Comparison of ENCODE assay signal across 1 cellular context in the genomic region with DNA sequence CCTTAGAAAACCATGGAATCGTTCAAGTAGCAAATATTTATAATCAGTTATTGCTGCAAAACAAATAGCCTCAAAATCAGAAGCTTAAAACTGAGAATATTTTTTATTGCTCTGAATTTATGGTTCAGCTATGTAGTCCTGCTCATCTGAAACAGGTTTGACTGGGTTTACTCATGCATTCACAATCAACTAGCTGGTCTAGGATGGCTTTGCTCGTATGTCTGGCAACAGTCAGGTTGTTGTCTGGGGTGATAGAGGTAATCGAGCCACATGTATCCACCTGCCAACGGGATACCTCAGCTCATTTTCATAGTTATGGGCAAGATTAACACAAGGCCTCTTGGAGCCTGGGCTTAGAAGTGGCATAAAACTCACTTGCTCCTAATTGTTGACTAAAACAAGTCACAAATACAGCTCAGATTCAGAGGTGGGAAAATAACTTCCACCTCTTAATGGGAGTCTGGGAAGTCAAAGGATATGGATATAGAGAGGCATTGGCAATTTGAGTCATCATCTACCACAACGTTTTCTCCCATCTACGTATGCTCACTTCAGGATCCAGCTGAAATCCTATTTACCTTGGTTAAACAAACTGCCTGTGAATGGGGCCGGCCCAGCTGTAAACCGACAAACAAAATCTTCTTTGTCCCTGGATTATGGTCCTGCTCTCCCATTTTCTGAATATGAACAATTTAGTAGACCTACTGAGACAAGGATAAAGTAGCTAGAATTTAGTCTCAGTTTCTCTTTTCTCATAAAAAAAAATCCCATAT.
TF ChIP-seq lines count a peak whose summit lies in the region.

No MANE protein-coding gene starts in this region.

TF ChIP-seq in HepG2, 621 proteins besides CTCF, POLR2A, EP300 and RAD21 (continued from another document and continues in another):
- TF ChIP-seq, protein P1, sequence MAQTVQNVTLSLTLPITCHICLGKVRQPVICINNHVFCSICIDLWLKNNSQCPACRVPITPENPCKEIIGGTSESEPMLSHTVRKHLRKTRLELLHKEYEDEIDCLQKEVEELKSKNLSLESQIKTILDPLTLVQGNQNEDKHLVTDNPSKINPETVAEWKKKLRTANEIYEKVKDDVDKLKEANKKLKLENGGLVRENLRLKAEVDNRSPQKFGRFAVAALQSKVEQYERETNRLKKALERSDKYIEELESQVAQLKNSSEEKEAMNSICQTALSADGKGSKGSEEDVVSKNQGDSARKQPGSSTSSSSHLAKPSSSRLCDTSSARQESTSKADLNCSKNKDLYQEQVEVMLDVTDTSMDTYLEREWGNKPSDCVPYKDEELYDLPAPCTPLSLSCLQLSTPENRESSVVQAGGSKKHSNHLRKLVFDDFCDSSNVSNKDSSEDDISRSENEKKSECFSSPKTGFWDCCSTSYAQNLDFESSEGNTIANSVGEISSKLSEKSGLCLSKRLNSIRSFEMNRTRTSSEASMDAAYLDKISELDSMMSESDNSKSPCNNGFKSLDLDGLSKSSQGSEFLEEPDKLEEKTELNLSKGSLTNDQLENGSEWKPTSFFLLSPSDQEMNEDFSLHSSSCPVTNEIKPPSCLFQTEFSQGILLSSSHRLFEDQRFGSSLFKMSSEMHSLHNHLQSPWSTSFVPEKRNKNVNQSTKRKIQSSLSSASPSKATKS (CRISPR knock-in tag; IDR thresholded peaks at IDR 0.05), result no peak
- TF ChIP-seq TEAD3 (CRISPR knock-in tag; optimal IDR thresholded peaks at IDR 0.05; ENCODE audit: borderline replicate concordance) (no peak), CEBPG (CRISPR knock-in tag; IDR thresholded peaks at IDR 0.05) (no peak), ADNP (CRISPR knock-in tag; IDR thresholded peaks at IDR 0.05) (no peak), KAT8 (CRISPR knock-in tag; IDR thresholded peaks at IDR 0.05) (0 out of 2 replicates have a peak, but pooled peaks have one; percentile 29), ZNF570 (CRISPR knock-in tag; IDR thresholded peaks at IDR 0.05; ENCODE audit: borderline replicate concordance) (no peak), PHF8 (CRISPR knock-in tag; IDR thresholded peaks at IDR 0.05) (no peak), SRSF9 (IDR thresholded peaks at IDR 0.05; ENCODE audit: borderline replicate concordance, insufficient read depth, low read depth, low read length, poor library complexity, severe bottlenecking) (no peak), CHD4 (IDR thresholded peaks at IDR 0.05; ENCODE audit: borderline replicate concordance, low read length) (no peak), ZNF644 (CRISPR knock-in tag; IDR thresholded peaks at IDR 0.05; ENCODE audit: low read depth) (peak; percentile 61; the same call in 1 of the 2 replicates), FOXP1 (IDR thresholded peaks at IDR 0.05) (no peak), FOXP1 (CRISPR knock-in tag; IDR thresholded peaks at IDR 0.05) (peak; percentile 76), ZNF616 (CRISPR knock-in tag; IDR thresholded peaks at IDR 0.05; ENCODE audit: low read depth) (no peak), SOX13 (IDR thresholded peaks at IDR 0.05) (no peak), SOX13 (CRISPR knock-in tag; conservative IDR thresholded peaks at IDR 0.05 in 1 of 2, IDR thresholded peaks at IDR 0.05 in 1 of 2) (peak in 1 of 2 experiments; percentile 79; a peak in 2 of 4 replicates), NKX3-1 (CRISPR knock-in tag; IDR thresholded peaks at IDR 0.05) (no peak), ZNF441 (CRISPR knock-in tag; IDR thresholded peaks at IDR 0.05; ENCODE audit: borderline replicate concordance) (0 out of 2 replicates have a peak, but pooled peaks have one; percentile 45), SRSF4 (IDR thresholded peaks at IDR 0.05; ENCODE audit: low read depth, low read length, poor library complexity, severe bottlenecking) (no peak), PLRG1 (conservative IDR thresholded peaks at IDR 0.05) (no peak), ZFY (CRISPR knock-in tag; IDR thresholded peaks at IDR 0.05) (no peak), ZNF530 (CRISPR knock-in tag; IDR thresholded peaks at IDR 0.05; ENCODE audit: low read depth) (no peak)
- TF ChIP-seq, protein P2, sequence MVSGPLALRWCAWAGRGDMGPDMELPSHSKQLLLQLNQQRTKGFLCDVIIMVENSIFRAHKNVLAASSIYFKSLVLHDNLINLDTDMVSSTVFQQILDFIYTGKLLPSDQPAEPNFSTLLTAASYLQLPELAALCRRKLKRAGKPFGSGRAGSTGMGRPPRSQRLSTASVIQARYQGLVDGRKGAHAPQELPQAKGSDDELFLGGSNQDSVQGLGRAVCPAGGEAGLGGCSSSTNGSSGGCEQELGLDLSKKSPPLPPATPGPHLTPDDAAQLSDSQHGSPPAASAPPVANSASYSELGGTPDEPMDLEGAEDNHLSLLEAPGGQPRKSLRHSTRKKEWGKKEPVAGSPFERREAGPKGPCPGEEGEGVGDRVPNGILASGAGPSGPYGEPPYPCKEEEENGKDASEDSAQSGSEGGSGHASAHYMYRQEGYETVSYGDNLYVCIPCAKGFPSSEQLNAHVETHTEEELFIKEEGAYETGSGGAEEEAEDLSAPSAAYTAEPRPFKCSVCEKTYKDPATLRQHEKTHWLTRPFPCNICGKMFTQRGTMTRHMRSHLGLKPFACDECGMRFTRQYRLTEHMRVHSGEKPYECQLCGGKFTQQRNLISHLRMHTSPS (CRISPR knock-in tag; IDR thresholded peaks at IDR 0.05; ENCODE audit: low read depth), result no peak
- TF ChIP-seq, protein P3, sequence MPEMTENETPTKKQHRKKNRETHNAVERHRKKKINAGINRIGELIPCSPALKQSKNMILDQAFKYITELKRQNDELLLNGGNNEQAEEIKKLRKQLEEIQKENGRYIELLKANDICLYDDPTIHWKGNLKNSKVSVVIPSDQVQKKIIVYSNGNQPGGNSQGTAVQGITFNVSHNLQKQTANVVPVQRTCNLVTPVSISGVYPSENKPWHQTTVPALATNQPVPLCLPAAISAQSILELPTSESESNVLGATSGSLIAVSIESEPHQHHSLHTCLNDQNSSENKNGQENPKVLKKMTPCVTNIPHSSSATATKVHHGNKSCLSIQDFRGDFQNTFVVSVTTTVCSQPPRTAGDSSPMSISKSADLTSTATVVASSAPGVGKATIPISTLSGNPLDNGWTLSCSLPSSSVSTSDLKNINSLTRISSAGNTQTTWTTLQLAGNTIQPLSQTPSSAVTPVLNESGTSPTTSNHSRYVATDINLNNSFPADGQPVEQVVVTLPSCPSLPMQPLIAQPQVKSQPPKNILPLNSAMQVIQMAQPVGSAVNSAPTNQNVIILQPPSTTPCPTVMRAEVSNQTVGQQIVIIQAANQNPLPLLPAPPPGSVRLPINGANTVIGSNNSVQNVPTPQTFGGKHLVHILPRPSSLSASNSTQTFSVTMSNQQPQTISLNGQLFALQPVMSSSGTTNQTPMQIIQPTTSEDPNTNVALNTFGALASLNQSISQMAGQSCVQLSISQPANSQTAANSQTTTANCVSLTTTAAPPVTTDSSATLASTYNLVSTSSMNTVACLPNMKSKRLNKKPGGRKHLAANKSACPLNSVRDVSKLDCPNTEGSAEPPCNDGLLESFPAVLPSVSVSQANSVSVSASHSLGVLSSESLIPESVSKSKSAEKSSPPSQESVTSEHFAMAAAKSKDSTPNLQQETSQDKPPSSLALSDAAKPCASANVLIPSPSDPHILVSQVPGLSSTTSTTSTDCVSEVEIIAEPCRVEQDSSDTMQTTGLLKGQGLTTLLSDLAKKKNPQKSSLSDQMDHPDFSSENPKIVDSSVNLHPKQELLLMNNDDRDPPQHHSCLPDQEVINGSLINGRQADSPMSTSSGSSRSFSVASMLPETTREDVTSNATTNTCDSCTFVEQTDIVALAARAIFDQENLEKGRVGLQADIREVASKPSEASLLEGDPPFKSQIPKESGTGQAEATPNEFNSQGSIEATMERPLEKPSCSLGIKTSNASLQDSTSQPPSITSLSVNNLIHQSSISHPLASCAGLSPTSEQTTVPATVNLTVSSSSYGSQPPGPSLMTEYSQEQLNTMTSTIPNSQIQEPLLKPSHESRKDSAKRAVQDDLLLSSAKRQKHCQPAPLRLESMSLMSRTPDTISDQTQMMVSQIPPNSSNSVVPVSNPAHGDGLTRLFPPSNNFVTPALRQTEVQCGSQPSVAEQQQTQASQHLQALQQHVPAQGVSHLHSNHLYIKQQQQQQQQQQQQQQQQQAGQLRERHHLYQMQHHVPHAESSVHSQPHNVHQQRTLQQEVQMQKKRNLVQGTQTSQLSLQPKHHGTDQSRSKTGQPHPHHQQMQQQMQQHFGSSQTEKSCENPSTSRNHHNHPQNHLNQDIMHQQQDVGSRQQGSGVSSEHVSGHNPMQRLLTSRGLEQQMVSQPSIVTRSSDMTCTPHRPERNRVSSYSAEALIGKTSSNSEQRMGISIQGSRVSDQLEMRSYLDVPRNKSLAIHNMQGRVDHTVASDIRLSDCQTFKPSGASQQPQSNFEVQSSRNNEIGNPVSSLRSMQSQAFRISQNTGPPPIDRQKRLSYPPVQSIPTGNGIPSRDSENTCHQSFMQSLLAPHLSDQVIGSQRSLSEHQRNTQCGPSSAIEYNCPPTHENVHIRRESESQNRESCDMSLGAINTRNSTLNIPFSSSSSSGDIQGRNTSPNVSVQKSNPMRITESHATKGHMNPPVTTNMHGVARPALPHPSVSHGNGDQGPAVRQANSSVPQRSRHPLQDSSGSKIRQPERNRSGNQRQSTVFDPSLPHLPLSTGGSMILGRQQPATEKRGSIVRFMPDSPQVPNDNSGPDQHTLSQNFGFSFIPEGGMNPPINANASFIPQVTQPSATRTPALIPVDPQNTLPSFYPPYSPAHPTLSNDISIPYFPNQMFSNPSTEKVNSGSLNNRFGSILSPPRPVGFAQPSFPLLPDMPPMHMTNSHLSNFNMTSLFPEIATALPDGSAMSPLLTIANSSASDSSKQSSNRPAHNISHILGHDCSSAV (CRISPR knock-in tag; IDR thresholded peaks at IDR 0.05; ENCODE audit: borderline replicate concordance), result no peak
- TF ChIP-seq, protein P4, sequence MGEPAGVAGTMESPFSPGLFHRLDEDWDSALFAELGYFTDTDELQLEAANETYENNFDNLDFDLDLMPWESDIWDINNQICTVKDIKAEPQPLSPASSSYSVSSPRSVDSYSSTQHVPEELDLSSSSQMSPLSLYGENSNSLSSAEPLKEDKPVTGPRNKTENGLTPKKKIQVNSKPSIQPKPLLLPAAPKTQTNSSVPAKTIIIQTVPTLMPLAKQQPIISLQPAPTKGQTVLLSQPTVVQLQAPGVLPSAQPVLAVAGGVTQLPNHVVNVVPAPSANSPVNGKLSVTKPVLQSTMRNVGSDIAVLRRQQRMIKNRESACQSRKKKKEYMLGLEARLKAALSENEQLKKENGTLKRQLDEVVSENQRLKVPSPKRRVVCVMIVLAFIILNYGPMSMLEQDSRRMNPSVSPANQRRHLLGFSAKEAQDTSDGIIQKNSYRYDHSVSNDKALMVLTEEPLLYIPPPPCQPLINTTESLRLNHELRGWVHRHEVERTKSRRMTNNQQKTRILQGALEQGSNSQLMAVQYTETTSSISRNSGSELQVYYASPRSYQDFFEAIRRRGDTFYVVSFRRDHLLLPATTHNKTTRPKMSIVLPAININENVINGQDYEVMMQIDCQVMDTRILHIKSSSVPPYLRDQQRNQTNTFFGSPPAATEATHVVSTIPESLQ (CRISPR knock-in tag; conservative IDR thresholded peaks at IDR 0.05), result no peak
- TF ChIP-seq, protein P5, sequence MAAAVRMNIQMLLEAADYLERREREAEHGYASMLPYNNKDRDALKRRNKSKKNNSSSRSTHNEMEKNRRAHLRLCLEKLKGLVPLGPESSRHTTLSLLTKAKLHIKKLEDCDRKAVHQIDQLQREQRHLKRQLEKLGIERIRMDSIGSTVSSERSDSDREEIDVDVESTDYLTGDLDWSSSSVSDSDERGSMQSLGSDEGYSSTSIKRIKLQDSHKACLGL (CRISPR knock-in tag; IDR thresholded peaks at IDR 0.05), result no peak
- TF ChIP-seq, protein P6, sequence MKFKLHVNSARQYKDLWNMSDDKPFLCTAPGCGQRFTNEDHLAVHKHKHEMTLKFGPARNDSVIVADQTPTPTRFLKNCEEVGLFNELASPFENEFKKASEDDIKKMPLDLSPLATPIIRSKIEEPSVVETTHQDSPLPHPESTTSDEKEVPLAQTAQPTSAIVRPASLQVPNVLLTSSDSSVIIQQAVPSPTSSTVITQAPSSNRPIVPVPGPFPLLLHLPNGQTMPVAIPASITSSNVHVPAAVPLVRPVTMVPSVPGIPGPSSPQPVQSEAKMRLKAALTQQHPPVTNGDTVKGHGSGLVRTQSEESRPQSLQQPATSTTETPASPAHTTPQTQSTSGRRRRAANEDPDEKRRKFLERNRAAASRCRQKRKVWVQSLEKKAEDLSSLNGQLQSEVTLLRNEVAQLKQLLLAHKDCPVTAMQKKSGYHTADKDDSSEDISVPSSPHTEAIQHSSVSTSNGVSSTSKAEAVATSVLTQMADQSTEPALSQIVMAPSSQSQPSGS (CRISPR knock-in tag; IDR thresholded peaks at IDR 0.05), result no peak
- TF ChIP-seq, protein P7, sequence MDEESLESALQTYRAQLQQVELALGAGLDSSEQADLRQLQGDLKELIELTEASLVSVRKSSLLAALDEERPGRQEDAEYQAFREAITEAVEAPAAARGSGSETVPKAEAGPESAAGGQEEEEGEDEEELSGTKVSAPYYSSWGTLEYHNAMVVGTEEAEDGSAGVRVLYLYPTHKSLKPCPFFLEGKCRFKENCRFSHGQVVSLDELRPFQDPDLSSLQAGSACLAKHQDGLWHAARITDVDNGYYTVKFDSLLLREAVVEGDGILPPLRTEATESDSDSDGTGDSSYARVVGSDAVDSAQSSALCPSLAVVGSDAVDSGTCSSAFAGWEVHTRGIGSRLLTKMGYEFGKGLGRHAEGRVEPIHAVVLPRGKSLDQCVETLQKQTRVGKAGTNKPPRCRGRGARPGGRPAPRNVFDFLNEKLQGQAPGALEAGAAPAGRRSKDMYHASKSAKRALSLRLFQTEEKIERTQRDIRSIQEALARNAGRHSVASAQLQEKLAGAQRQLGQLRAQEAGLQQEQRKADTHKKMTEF (CRISPR knock-in tag; IDR thresholded peaks at IDR 0.05), result peak; percentile 61
- TF ChIP-seq, protein P8, sequence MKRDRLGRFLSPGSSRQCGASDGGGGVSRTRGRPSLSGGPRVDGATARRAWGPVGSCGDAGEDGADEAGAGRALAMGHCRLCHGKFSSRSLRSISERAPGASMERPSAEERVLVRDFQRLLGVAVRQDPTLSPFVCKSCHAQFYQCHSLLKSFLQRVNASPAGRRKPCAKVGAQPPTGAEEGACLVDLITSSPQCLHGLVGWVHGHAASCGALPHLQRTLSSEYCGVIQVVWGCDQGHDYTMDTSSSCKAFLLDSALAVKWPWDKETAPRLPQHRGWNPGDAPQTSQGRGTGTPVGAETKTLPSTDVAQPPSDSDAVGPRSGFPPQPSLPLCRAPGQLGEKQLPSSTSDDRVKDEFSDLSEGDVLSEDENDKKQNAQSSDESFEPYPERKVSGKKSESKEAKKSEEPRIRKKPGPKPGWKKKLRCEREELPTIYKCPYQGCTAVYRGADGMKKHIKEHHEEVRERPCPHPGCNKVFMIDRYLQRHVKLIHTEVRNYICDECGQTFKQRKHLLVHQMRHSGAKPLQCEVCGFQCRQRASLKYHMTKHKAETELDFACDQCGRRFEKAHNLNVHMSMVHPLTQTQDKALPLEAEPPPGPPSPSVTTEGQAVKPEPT (CRISPR knock-in tag; IDR thresholded peaks at IDR 0.05; ENCODE audit: low read depth), result no peak
- TF ChIP-seq, protein P9, sequence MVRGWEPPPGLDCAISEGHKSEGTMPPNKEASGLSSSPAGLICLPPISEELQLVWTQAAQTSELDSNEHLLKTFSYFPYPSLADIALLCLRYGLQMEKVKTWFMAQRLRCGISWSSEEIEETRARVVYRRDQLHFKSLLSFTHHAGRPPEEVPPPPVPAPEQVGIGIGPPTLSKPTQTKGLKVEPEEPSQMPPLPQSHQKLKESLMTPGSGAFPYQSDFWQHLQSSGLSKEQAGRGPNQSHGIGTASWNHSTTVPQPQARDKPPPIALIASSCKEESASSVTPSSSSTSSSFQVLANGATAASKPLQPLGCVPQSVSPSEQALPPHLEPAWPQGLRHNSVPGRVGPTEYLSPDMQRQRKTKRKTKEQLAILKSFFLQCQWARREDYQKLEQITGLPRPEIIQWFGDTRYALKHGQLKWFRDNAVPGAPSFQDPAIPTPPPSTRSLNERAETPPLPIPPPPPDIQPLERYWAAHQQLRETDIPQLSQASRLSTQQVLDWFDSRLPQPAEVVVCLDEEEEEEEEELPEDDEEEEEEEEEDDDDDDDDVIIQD (CRISPR knock-in tag; IDR thresholded peaks at IDR 0.05; ENCODE audit: low read depth), result peak; percentile 85
- TF ChIP-seq, protein P10, sequence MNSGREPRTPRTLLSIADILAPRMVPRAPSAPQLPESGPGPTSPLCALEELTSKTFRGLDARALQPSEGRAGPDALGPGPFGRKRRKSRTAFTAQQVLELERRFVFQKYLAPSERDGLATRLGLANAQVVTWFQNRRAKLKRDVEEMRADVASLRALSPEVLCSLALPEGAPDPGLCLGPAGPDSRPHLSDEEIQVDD (CRISPR knock-in tag; IDR thresholded peaks at IDR 0.05; ENCODE audit: borderline replicate concordance), result no peak
